In the genomic region with DNA sequence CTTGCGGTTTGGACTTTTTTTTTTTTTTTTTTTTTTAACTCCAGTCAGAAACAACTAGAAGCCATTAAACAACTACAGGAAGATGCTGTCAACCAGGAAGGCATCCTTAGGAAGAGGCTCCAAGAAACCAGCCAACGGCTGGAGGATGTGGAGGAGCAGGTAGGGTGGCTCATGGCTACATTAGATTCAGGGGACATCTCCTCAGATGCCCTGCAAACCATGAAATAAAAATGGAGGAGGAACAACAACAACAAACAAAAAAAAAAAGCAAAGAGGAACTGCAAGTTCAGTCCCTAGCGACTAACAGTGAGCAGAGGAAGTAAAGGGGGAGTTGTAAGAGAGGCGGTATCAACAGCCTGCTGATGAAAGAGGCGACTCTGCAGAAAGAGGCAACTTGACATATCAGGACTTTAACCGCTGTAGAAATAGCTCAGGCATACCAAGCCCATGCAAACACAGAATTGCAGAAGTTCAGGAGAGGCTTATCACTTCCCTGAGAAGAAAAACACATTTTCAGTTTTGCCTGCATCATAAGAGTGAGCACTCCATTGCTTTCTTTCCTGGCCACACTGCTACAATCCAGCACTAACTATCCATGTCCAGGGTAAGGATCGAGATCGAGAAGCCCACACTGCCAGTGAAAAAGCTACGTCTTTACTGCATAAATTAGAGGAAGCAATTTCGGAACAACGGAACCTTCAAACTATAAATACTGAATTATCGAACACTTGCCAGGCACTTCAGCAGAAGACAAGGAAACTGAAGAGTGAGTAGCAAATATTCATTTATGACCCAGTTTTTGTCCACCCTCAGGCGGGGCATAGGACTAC, we compare ENCODE assay signal across 8 cellular contexts.
DNase-seq lines count a peak whose midpoint lies in the region; ATAC-seq and TF ChIP-seq lines count a peak whose summit lies in the region.

No MANE protein-coding gene starts in this region.

- no peak for TF ChIP-seq EP300 in ovary (IDR thresholded peaks at IDR 0.05)

- H3K4me3 ChIP-seq in dorsolateral prefrontal cortex (peak overlapping the region; percentile 1 to 60 (median 40)), ovary (peak overlapping the region; percentile 6), A673 (ENCODE audit: low read depth, low read length, poor library complexity, severe bottlenecking) (no peak overlapping the region)

- CTCF ChIA-PET in A673 (lab: Charles Lee), result no interaction called here

- DNase-seq in A172 (ENCODE audit: low spot score) (peak; percentile 8), dorsolateral prefrontal cortex (no peak), ovary (no peak), A673 (ENCODE audit: low spot score) (no peak), retina (no peak)

- ATAC-seq in GM19351 (IDR thresholded peaks at IDR 0.05; ENCODE audit: unreplicated experiment), result peak; percentile 60
- peak; percentile 64 for ATAC-seq in HG03442 (IDR thresholded peaks at IDR 0.05; ENCODE audit: unreplicated experiment)
- ATAC-seq in activated CD4-positive, CD25-positive, alpha-beta regulatory T cell treated with anti-CD3 and anti-CD28 coated beads, Interleukin-2, amount 50 U/mL, for 24 hours, result peak; percentile 41 to 49

- POLR2A ChIA-PET in A673 (lab: Charles Lee; ENCODE audit: low non-redundant PET), result no interaction called here

- no peaks in the 10 kb centered on the region for H3K27me3 ChIP-seq in dorsolateral prefrontal cortex
- no peaks in the 10 kb centered on the region for H3K27me3 ChIP-seq in ovary
- no peaks in the 10 kb centered on the region for H3K27me3 ChIP-seq in A673 (replicated peaks; ENCODE audit: insufficient read depth, low read depth, low read length, poor library complexity)

- no peak for TF ChIP-seq POLR2A in ovary (IDR thresholded peaks at IDR 0.05)

- intact Hi-C loops in dorsolateral prefrontal cortex (cut with DNase I) (loop anchor here in 1 of 2 donors (5.0 kb wide), 1 partner anchor 40 kb away; no protein-coding TSS in a partner anchor), ovary (cut with DNase I) (no loop called here), A673 (cut with micrococcal nuclease; ENCODE audit: unreplicated experiment) (no loop called here)

- no peaks in the 10 kb centered on the region for H3K4me1 ChIP-seq in ovary (ENCODE audit: insufficient read depth)
- H3K4me1 ChIP-seq in A673 (ENCODE audit: insufficient read depth, low read length, poor library complexity, severe bottlenecking), result no peaks in the 10 kb centered on the region

- TF ChIP-seq CTCF in dorsolateral prefrontal cortex (IDR thresholded peaks at IDR 0.05 in 54 of 56, conservative IDR thresholded peaks at IDR 0.05 in 2 of 56; ENCODE audit: low read depth in 1 of 56, partially characterized antibody in 56 of 56), result no peak
- TF ChIP-seq CTCF in ovary (IDR thresholded peaks at IDR 0.05), result no peak
- TF ChIP-seq CTCF in A673 (conservative IDR thresholded peaks at IDR 0.05; ENCODE audit: low read depth, low read length), result no peak

- WGBS in ovary, 3 donors, result 33 to 56% (median 34%) methylated on average over 13 of the region's 13 CpGs

- H3K27ac ChIP-seq in dorsolateral prefrontal cortex (peak overlapping the region in 51 of 59 donors; percentile 0 to 75 (median 53)), ovary (peak overlapping the region in 1 of 2 donors; percentile 22), A673 (ENCODE audit: low read depth, low read length, poor library complexity, severe bottlenecking) (no peak overlapping the region)

- H3K9me3 ChIP-seq in ovary (no peaks in the 10 kb centered on the region), A673 (ENCODE audit: low read depth, low read length, poor library complexity, severe bottlenecking) (no peaks in the 10 kb centered on the region)

- no peaks in the 10 kb centered on the region for H3K36me3 ChIP-seq in ovary
- H3K36me3 ChIP-seq in A673 (ENCODE audit: insufficient read depth, low read length, poor library complexity, severe bottlenecking), result no peaks in the 10 kb centered on the region

- BruUV-seq in A673 (replicated peaks; lab: Mats Ljungman, UMichigan), result no TSS peak
